ENCODE assay signal across 13 cellular contexts in the genomic region with DNA sequence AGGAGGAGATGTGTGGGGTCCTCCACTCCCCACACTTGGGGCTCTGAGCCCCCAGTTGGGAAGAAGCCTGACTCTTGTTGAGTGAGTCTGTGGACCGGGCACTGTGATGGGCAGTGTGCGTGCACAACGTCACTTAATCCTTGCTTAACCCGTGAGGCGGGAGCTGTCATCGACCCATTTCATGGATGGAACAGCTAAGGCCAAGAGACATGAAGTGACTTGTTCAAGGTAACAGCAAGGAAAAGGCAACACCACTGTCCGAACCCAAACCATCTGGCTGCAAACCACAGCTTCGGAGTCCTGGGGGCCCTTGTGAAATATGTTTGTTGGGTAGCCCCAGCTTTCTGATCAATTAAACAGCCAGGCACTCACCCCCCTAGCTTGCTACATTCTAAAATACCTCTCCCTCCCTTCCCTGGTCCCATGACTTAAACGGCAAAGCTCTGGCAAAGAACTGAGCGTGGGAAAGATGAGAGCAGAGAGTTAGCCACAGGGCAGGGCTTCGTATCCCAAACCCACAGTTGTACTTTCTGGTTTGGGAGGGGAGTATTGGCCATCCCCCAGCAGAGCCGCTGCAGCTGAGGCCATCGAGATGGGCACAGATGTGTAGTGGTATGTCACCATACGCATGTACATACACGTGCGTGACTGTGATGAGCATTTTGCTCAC.
"Had no signal": no experiment of that assay in that cellular context is flagged by ENCODE, and none has a peak within 500 bp of the region (broad histone marks: within the 10 kb centered on the region; RNA-seq: fewer than 3 reads in every experiment).

No MANE protein-coding gene starts in this region.

- H3K27ac Mint-ChIP-seq: activated B cell treated with CpG ODN at 0.5 μM for 24 hours; activated naive CD8-positive, alpha-beta T cell treated with anti-CD3 and anti-CD28 coated beads for 36 hours; stimulated activated naive B cell treated with anti-CD40 and anti-IgM and Interleukin-4, amounts not matched to agents 10 μg/mL and 1 μg/mL and 100 μg/mL, for 72 hours had no signal

- H3K27me3 Mint-ChIP-seq: activated B cell treated with CpG ODN at 0.5 μM for 24 hours; activated naive CD8-positive, alpha-beta T cell treated with anti-CD3 and anti-CD28 coated beads for 36 hours; stimulated activated naive B cell treated with anti-CD40 and anti-IgM and Interleukin-4, amounts not matched to agents 10 μg/mL and 1 μg/mL and 100 μg/mL, for 72 hours; T-helper 17 cell had no signal

- H3K4me3 ChIP-seq: ovary, upper lobe of left lung had no signal

- H3K27me3 ChIP-seq: brain microvascular endothelial cell, ovary, upper lobe of left lung had no signal

- H3K4me1 ChIP-seq: upper lobe of left lung had no signal

- H3K9me3 Mint-ChIP-seq: activated B cell treated with CpG ODN at 0.5 μM for 24 hours; activated naive CD8-positive, alpha-beta T cell treated with anti-CD3 and anti-CD28 coated beads for 36 hours; stimulated activated naive B cell treated with anti-CD40 and anti-IgM and Interleukin-4, amounts not matched to agents 10 μg/mL and 1 μg/mL and 100 μg/mL, for 72 hours had no signal

- H3K4me1 Mint-ChIP-seq: activated B cell treated with CpG ODN at 0.5 μM for 24 hours; activated naive CD8-positive, alpha-beta T cell treated with anti-CD3 and anti-CD28 coated beads for 36 hours; T-helper 17 cell had no signal

- H3K36me3 ChIP-seq: ovary had no signal

- H3K9me3 ChIP-seq: ovary, upper lobe of left lung had no signal

- DNase-seq: activated B cell treated with CpG ODN at 0.5 μM for 24 hours; activated CD4-positive, alpha-beta T cell treated with anti-CD3 and anti-CD28 coated beads, Interleukin-2, amount 50 U/mL, for 1 hour; activated CD8-positive, alpha-beta memory T cell treated with anti-CD3 and anti-CD28 coated beads for 24 hours; activated naive CD8-positive, alpha-beta T cell treated with anti-CD3 and anti-CD28 coated beads for 36 hours; brain microvascular endothelial cell; effector memory CD4-positive, alpha-beta T cell; kidney glomerular epithelial cell; mesendoderm; ovary; stimulated activated CD4-positive, alpha-beta T cell treated with anti-CD3 and anti-CD28 coated beads, Interleukin-2, amount 100 ng/mL, for 48 hours; stimulated activated naive B cell treated with anti-CD40 and anti-IgM and Interleukin-4, amounts not matched to agents 10 μg/mL and 1 μg/mL and 100 μg/mL, for 72 hours; T-helper 17 cell had no signal

- H3K27ac ChIP-seq: brain microvascular endothelial cell, ovary, upper lobe of left lung had no signal

- H3K4me3 Mint-ChIP-seq: activated B cell treated with CpG ODN at 0.5 μM for 24 hours; activated naive CD8-positive, alpha-beta T cell treated with anti-CD3 and anti-CD28 coated beads for 36 hours; stimulated activated naive B cell treated with anti-CD40 and anti-IgM and Interleukin-4, amounts not matched to agents 10 μg/mL and 1 μg/mL and 100 μg/mL, for 72 hours; T-helper 17 cell had no signal
